ENCODE assay signal across 24 cellular contexts in the genomic region with DNA sequence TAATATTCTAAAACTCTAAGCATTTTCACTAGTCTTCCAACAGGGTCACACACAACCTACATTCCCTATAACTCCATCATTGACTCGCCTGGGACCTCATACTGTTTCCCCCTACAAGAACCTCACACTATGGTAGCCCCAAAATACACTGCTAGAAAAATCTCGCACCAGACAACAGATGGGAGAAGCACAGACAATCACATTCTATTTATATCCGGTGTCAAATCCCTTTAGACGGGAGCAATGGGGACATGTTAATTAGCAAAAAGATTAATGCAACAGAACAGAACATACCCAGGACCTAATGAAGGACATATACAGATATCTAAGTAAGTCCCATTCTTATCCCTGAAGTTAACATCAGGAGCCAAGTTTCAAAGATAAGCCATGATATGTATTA. TPM values are rescaled to one million over a fixed set of nuclear protein-coding genes. Genes with fewer than 3 reads are reported as not detected.
"Had no signal": no experiment of that assay in that cellular context is flagged by ENCODE, and none has a peak within 500 bp of the region (broad histone marks: within the 10 kb centered on the region; RNA-seq: fewer than 3 reads in every experiment).

No MANE protein-coding gene starts in this region.

- H3K4me1 ChIP-seq: breast epithelium had no signal

- DNase-seq: activated B cell treated with CpG ODN at 0.5 μM for 24 hours; activated CD4-positive, alpha-beta T cell treated with anti-CD3 and anti-CD28 coated beads for 1 hour; activated CD4-positive, alpha-beta T cell treated with anti-CD3 and anti-CD28 coated beads, Interleukin-2, amount 10 ng/mL, durations not matched to agents 24 days and 14 days; activated CD4-positive, alpha-beta T cell treated with anti-CD3 and anti-CD28 coated beads, Interleukin-2, amount 50 U/mL, for 48 hours; activated CD8-positive, alpha-beta memory T cell treated with anti-CD3 and anti-CD28 coated beads, Interleukin-2, amount 10 ng/mL, durations not matched to agents 7 days and 5 days; activated effector memory CD4-positive, alpha-beta T cell treated with Interleukin-2 at 50 U/mL for 16 hours; activated naive CD4-positive, alpha-beta T cell; activated T-cell treated with anti-CD3 and anti-CD28 coated beads, Interleukin-2, amount 50 U/mL, for 24 hours; aorta; MG63; MV-4-11; NCI-H1092 treated with DMSO at 0.1 percent for 48 hours; NCI-H1417 treated with DMSO at 0.1 percent for 48 hours; NCI-H1694; NCI-H2029; NCI-H345; NCI-H510A; NCI-H526 treated with DMSO at 0.1 percent for 48 hours; PC-3; SIG-M5; T-helper 17 cell; T-helper 9 cell had no signal

- H3K9me3 ChIP-seq: breast epithelium, MG63 had no signal

- H3K4me3 ChIP-seq: breast epithelium, MG63 had no signal

- H3K27me3 ChIP-seq: breast epithelium, MG63 had no signal

- H3K27ac ChIP-seq: breast epithelium had no signal

- ATAC-seq: activated CD8-positive, alpha-beta memory T cell treated with anti-CD3 and anti-CD28 coated beads, Interleukin-2, amount 10 ng/mL, durations not matched to agents 7 days and 5 days; PC-3; T-helper 17 cell had no signal

RNA-seq across cellular contexts. Expression of a gene that starts 45.7 kb away (rescaled TPM):
- total RNA-seq: activated B cell treated with CpG ODN at 0.5 μM for 24 hours; activated CD4-positive, alpha-beta T cell treated with anti-CD3 and anti-CD28 coated beads, Interleukin-2, amount 10 ng/mL, durations not matched to agents 24 days and 14 days; activated CD8-positive, alpha-beta memory T cell treated with anti-CD3 and anti-CD28 coated beads, Interleukin-2, amount 10 ng/mL, durations not matched to agents 7 days and 5 days; activated T-helper 1 cell treated with anti-CD3 and anti-CD28 coated beads, Interleukin-12 subunit alpha, Interleukin-12 subunit beta, Interleukin-2, Interleukin-4 antibody, amounts not matched to agents 30 ng/mL and 10 ng/mL and 1 ng/mL, durations not matched to agents 14 hours and 24 hours and 36 hours; aorta; breast epithelium; T-helper 17 cell had no signal
- polyA plus RNA-seq: aorta had no signal
